8 cellular contexts compared by ENCODE assay signal in the genomic region with DNA sequence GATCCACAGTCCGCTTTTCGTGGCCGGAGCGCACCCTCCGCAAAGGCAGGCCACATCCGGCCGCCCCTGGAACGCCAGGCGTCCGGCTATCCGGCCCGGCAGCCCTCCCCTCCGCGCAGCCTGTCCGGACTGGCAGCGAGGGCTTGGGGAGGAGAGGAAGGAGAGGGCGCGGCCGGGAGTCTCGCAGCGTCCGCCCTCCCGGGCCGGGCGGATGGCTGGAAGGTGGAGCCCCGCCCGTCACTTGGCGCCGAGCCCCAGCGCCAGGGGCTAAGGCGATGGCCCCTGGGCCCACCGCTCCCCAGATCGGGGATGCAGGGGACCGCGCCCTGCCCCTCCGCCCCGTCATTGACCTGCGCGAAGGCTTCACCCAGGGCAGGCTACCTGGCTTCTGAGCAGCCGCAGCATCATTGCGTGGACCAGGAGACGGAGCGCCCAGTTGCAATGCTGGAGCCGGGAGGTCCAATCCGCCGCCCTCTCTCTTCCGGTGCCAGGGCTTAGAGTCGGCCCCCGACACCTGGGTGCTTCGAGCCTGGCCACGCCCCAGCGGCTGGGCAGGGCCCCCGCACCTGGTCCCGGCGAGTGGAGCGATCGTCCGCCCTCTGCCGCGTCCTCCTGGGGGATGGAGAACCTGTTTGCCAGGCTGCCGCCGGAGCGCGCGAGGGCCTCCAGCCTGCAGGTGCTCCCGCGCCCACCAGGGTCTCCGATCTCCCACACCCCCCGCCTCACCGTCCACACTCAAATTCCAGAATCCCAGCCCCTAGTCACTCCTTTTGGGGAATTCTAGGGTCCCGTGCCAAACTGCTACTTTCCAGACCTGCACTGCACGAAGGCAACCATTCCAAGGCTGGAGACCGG. TPM values are rescaled to one million over a fixed set of nuclear protein-coding genes. Genes with fewer than 3 reads are reported as not detected.
A peak's percentile ranks its signal among the peaks of the same experiment; 100 is the strongest.
DNase-seq lines count a peak whose midpoint lies in the region; ATAC-seq and TF ChIP-seq lines count a peak whose summit lies in the region.

TSS of gene FUT1 (minus strand) at position 131 of the 855 bp plus-strand sequence. CDS start 1,360 bp downstream, outside the sequence.

- H3K4me1 ChIP-seq in ACC112 (ENCODE audit: control insufficient read depth, insufficient read depth, low read length, unreplicated experiment), result peaks cover 3% of the 10 kb centered on the region
- H3K4me1 ChIP-seq in HAP-1, result peaks cover 8% of the 10 kb centered on the region
- peaks cover 10% of the 10 kb centered on the region for H3K4me1 ChIP-seq in NT2/D1 (ENCODE audit: insufficient read depth, insufficient read length)
- H3K4me1 ChIP-seq in ascending aorta, result peaks cover 3 to 9% of the 10 kb centered on the region in 2 donors
- H3K4me1 ChIP-seq in right cardiac atrium (ENCODE audit: control insufficient read depth, insufficient read depth, low read length), result no peaks in the 10 kb centered on the region
- H3K4me1 ChIP-seq in sigmoid colon, result peaks cover 0 to 15% (median 13%) of the 10 kb centered on the region in 4 donors

- H3K79me2 ChIP-seq in ACC112 (ENCODE audit: control insufficient read depth, insufficient read depth, low read length, unreplicated experiment), result no peaks in the 10 kb centered on the region

- TF ChIP-seq POLR2A in sigmoid colon (IDR thresholded peaks at IDR 0.05), result no peak

- H3K4me3 ChIP-seq in ACC112 (ENCODE audit: low read depth, low read length) (peak within 1 kb of the TSS; percentile 20; the same call in 1 of the 2 replicates), HAP-1 (peak within 1 kb of the TSS; percentile 48), NT2/D1 (ENCODE audit: insufficient read length, low read depth) (peak within 1 kb of the TSS; percentile 46), ascending aorta (peak within 1 kb of the TSS; percentile 45 to 60), right cardiac atrium (ENCODE audit: low read length) (peak within 1 kb of the TSS; percentile 45), sigmoid colon (peak within 1 kb of the TSS in 3 of 4 donors; percentile 5 to 34 (median 25))

- no peaks in the 10 kb centered on the region for H3K36me3 ChIP-seq in ACC112 (ENCODE audit: insufficient read depth, low read length)
- no peaks in the 10 kb centered on the region; the same call in 1 of the 2 replicates for H3K36me3 ChIP-seq in HAP-1 (replicated peaks)
- peaks cover 8% of the 10 kb centered on the region for H3K36me3 ChIP-seq in NT2/D1 (ENCODE audit: insufficient read depth, insufficient read length, low read length)
- H3K36me3 ChIP-seq in ascending aorta, result no peaks in the 10 kb centered on the region
- no peaks in the 10 kb centered on the region for H3K36me3 ChIP-seq in sigmoid colon

- WGBS in right cardiac atrium, result 2% methylated on average over 73 of the region's 73 CpGs
- WGBS in sigmoid colon, 2 donors, result 1 to 2% methylated on average over 73 of the region's 73 CpGs

- H2AFZ ChIP-seq in ACC112 (ENCODE audit: low read length, unreplicated experiment), result peak within 1 kb of the TSS; percentile 43

- TF ChIP-seq CTCF in ascending aorta (IDR thresholded peaks at IDR 0.05), result no peak
- TF ChIP-seq CTCF in sigmoid colon (IDR thresholded peaks at IDR 0.05), result no peak

- DNase-seq in HAP-1 (ENCODE audit: low spot score in 2 of 2), result peak; percentile 52 to 82
- DNase-seq in NT2/D1 (ENCODE audit: low read depth, low spot score), result peak; percentile 30
- no peak for DNase-seq in ascending aorta (ENCODE audit: low spot score in 2 of 2)
- peak; percentile 81 to 91 (median 89) for DNase-seq in right cardiac atrium
- DNase-seq in sigmoid colon, result peak; percentile 72
- no peak for DNase-seq in mesenteric fat pad (ENCODE audit: low spot score)

- TF ChIP-seq EP300 in sigmoid colon (IDR thresholded peaks at IDR 0.05), result no peak

- in situ Hi-C loops in HAP-1 (cut with MboI; ENCODE audit: low sequenced_read_pairs), result no loop called here

- peak; percentile 89 to 93 for ATAC-seq in right cardiac atrium
- ATAC-seq in GM21825 (IDR thresholded peaks at IDR 0.05; ENCODE audit: unreplicated experiment), result no peak

- H3K9ac ChIP-seq in NT2/D1 (ENCODE audit: insufficient read length, low read depth), result peak within 1 kb of the TSS; percentile 77

- H3K9me3 ChIP-seq in HAP-1, result no peaks in the 10 kb centered on the region
- no peaks in the 10 kb centered on the region for H3K9me3 ChIP-seq in NT2/D1 (ENCODE audit: insufficient read depth, low read length)
- H3K9me3 ChIP-seq in ascending aorta, result no peaks in the 10 kb centered on the region
- H3K9me3 ChIP-seq in right cardiac atrium (ENCODE audit: control insufficient read depth, low read length), result no peaks in the 10 kb centered on the region
- no peaks in the 10 kb centered on the region for H3K9me3 ChIP-seq in sigmoid colon

- peaks cover 13% of the 10 kb centered on the region for H3K27me3 ChIP-seq in ACC112 (ENCODE audit: insufficient read depth, low read length)
- H3K27me3 ChIP-seq in HAP-1 (ENCODE audit: low read depth), result no peaks in the 10 kb centered on the region
- H3K27me3 ChIP-seq in NT2/D1 (ENCODE audit: insufficient read depth, insufficient read length), result no peaks in the 10 kb centered on the region
- no peaks in the 10 kb centered on the region for H3K27me3 ChIP-seq in ascending aorta
- H3K27me3 ChIP-seq in right cardiac atrium (ENCODE audit: control insufficient read depth, insufficient read depth), result no peaks in the 10 kb centered on the region
- H3K27me3 ChIP-seq in sigmoid colon, result peaks cover 18 to 47% (median 39%) of the 10 kb centered on the region in 3 donors

- intact Hi-C loops in ascending aorta (cut with DNase I) (no loop called here), right cardiac atrium (cut with DNase I) (no loop called here), sigmoid colon (cut with DNase I) (no loop called here)

- H3K27ac ChIP-seq in ACC112 (ENCODE audit: low read depth, low read length), result no peak within 1 kb of the TSS
- no peak within 1 kb of the TSS for H3K27ac ChIP-seq in ascending aorta
- H3K27ac ChIP-seq in right cardiac atrium (ENCODE audit: low read length), result peak within 1 kb of the TSS; percentile 78
- peak within 1 kb of the TSS in 1 of 4 donors; percentile 51 for H3K27ac ChIP-seq in sigmoid colon

RNA-seq across cellular contexts. Expression of gene FUT1, which starts in this region (rescaled TPM):
- 3.8 TPM for total RNA-seq in ascending aorta
- total RNA-seq in right cardiac atrium, result 1 to 10 TPM; 2.2 to 4.0 (median 2.6) TPM
- polyA plus RNA-seq in right cardiac atrium, result 3.0 TPM
- total RNA-seq in sigmoid colon, result under 1 TPM in 3 of 4 donors, not detected in 1; 0.41 to 0.71 (median 0.49) TPM
- under 1 TPM in 2 of 3 donors, not detected in 1; under 0.01 to 0.80 TPM for polyA plus RNA-seq in sigmoid colon
- 5.7 TPM for total RNA-seq in mesenteric fat pad

Comparison
In these comparisons a context has a peak if more than half of its experiments do, and no peak if none do; other contexts are left out.
1. Peak in DNase-seq and H3K4me3 ChIP-seq in sigmoid colon; RNA of the gene not detected or under 1 TPM.
2. DNase-seq: peak in HAP-1 (2 of 2), NT2/D1 (single experiment) and right cardiac atrium (3 of 3); none in ascending aorta (0 of 2) and mesenteric fat pad (single experiment).
3. Peak in every context shown above with its lines, with median percentiles within 50 percentile points of each other: H3K4me3 ChIP-seq.